ENCODE assay signal across 1 cellular context in the genomic region with DNA sequence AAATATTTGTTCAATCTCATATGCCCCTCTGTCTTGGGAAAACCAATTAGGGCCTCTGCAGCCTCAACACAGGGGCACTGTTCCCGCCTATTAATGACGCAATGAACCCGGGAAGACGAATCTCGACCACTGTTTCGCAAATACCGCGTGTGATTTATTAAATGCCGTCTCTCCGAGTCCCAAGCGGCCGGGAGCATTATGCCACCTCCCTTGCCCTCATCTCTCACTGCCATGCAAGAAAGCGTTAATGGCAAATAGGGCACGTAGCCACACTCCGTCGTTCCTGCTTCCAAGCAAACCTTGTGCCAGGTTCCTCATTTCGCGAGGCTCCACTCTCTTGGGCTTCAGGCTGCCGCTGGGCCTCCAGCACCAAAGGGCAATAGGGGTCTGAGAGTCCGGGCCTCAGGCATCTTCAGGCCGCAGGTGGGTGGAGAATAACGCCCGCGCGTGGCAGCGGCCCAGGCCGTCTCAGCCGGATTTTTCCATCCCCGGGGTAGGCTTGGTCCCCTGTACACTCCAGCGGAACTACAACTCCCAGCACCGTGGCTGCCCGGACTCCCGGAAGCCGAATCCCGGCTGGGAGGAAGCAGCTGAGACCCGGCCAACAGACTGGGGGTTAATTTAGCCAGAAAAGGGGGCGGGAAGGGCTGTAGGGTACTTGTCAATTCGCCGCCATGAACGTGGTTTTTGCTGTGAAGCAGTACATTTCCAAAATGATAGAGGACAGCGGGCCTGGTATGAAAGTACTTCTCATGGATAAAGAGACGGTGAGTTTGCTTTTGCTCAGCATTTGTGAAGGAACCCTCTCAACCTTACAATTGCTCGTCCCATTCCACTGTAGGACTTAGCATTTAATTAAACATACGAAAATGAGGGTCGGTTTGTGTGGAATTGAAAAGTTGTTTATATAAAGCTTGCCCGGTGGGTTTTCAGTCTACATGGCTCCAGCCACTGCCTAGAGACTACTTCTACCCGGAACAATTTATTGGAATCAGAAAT.
TF ChIP-seq lines count a peak whose summit lies in the region.

A gene with protein sequence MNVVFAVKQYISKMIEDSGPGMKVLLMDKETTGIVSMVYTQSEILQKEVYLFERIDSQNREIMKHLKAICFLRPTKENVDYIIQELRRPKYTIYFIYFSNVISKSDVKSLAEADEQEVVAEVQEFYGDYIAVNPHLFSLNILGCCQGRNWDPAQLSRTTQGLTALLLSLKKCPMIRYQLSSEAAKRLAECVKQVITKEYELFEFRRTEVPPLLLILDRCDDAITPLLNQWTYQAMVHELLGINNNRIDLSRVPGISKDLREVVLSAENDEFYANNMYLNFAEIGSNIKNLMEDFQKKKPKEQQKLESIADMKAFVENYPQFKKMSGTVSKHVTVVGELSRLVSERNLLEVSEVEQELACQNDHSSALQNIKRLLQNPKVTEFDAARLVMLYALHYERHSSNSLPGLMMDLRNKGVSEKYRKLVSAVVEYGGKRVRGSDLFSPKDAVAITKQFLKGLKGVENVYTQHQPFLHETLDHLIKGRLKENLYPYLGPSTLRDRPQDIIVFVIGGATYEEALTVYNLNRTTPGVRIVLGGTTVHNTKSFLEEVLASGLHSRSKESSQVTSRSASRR (plus strand): TSS at position 593 of the 999 bp plus-strand sequence. CDS start 82 bp downstream, at position 675.

TF ChIP-seq in HepG2, 621 proteins besides CTCF, POLR2A, EP300 and RAD21 (continued from another document and continues in another):
- TF ChIP-seq, protein P1, sequence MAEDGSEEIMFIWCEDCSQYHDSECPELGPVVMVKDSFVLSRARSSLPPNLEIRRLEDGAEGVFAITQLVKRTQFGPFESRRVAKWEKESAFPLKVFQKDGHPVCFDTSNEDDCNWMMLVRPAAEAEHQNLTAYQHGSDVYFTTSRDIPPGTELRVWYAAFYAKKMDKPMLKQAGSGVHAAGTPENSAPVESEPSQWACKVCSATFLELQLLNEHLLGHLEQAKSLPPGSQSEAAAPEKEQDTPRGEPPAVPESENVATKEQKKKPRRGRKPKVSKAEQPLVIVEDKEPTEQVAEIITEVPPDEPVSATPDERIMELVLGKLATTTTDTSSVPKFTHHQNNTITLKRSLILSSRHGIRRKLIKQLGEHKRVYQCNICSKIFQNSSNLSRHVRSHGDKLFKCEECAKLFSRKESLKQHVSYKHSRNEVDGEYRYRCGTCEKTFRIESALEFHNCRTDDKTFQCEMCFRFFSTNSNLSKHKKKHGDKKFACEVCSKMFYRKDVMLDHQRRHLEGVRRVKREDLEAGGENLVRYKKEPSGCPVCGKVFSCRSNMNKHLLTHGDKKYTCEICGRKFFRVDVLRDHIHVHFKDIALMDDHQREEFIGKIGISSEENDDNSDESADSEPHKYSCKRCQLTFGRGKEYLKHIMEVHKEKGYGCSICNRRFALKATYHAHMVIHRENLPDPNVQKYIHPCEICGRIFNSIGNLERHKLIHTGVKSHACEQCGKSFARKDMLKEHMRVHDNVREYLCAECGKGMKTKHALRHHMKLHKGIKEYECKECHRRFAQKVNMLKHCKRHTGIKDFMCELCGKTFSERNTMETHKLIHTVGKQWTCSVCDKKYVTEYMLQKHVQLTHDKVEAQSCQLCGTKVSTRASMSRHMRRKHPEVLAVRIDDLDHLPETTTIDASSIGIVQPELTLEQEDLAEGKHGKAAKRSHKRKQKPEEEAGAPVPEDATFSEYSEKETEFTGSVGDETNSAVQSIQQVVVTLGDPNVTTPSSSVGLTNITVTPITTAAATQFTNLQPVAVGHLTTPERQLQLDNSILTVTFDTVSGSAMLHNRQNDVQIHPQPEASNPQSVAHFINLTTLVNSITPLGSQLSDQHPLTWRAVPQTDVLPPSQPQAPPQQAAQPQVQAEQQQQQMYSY (CRISPR knock-in tag; IDR thresholded peaks at IDR 0.05): no peak
- peak; percentile 96 for TF ChIP-seq ZFY (CRISPR knock-in tag; IDR thresholded peaks at IDR 0.05)
- peak; percentile 82; the same call in 1 of the 2 replicates for TF ChIP-seq ZNF337 (CRISPR knock-in tag; IDR thresholded peaks at IDR 0.05; ENCODE audit: borderline replicate concordance, low read depth)
- TF ChIP-seq ZSCAN21 (CRISPR knock-in tag; IDR thresholded peaks at IDR 0.05; ENCODE audit: borderline replicate concordance): no peak
- TF ChIP-seq, protein P2, sequence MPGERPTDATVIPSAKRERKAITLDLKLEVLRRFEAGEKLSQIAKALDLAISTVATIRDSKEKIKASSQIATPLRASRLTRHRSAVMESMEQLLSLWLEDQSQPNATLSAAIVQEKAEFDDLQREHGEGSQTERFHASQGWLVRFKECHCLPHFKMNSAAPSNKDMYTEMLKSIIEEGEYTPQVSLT (CRISPR knock-in tag; IDR thresholded peaks at IDR 0.05; ENCODE audit: borderline replicate concordance, low read depth): no peak
- TF ChIP-seq GPN1 (CRISPR knock-in tag; IDR thresholded peaks at IDR 0.05; ENCODE audit: borderline replicate concordance): no peak
- TF ChIP-seq ZNF30 (CRISPR knock-in tag; IDR thresholded peaks at IDR 0.05): peak; percentile 27; the same call in 1 of the 2 replicates
- no peak for TF ChIP-seq SP140L (CRISPR knock-in tag; IDR thresholded peaks at IDR 0.05; ENCODE audit: borderline replicate concordance)
- TF ChIP-seq ZNF501 (CRISPR knock-in tag; IDR thresholded peaks at IDR 0.05): peak; percentile 98
- peak; percentile 36; the same call in 1 of the 2 replicates for TF ChIP-seq NCOR1 (IDR thresholded peaks at IDR 0.05; ENCODE audit: borderline replicate concordance, low read length)
- TF ChIP-seq, protein P3, sequence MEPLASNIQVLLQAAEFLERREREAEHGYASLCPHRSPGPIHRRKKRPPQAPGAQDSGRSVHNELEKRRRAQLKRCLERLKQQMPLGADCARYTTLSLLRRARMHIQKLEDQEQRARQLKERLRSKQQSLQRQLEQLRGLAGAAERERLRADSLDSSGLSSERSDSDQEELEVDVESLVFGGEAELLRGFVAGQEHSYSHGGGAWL (CRISPR knock-in tag; IDR thresholded peaks at IDR 0.05): peak; percentile 54; the same call in 1 of the 2 replicates
- TF ChIP-seq, protein P4, sequence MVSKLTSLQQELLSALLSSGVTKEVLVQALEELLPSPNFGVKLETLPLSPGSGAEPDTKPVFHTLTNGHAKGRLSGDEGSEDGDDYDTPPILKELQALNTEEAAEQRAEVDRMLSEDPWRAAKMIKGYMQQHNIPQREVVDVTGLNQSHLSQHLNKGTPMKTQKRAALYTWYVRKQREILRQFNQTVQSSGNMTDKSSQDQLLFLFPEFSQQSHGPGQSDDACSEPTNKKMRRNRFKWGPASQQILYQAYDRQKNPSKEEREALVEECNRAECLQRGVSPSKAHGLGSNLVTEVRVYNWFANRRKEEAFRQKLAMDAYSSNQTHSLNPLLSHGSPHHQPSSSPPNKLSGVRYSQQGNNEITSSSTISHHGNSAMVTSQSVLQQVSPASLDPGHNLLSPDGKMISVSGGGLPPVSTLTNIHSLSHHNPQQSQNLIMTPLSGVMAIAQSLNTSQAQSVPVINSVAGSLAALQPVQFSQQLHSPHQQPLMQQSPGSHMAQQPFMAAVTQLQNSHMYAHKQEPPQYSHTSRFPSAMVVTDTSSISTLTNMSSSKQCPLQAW (CRISPR knock-in tag; IDR thresholded peaks at IDR 0.05): peak; percentile 77; the same call in 1 of the 2 replicates
- TF ChIP-seq RBAK (CRISPR knock-in tag; IDR thresholded peaks at IDR 0.05): peak; percentile 46; the same call in 1 of the 2 replicates
- no peak for TF ChIP-seq ZNF556 (CRISPR knock-in tag; IDR thresholded peaks at IDR 0.05; ENCODE audit: borderline replicate concordance)
- peak; percentile 62; the same call in 1 of the 2 replicates for TF ChIP-seq ZNF777 (CRISPR knock-in tag; IDR thresholded peaks at IDR 0.05)
- TF ChIP-seq ZC3H13 (CRISPR knock-in tag; IDR thresholded peaks at IDR 0.05): no peak
- TF ChIP-seq ERF (CRISPR knock-in tag; IDR thresholded peaks at IDR 0.05): 0 out of 2 replicates have a peak, but pooled peaks have one; percentile 3
- TF ChIP-seq ZNF790 (CRISPR knock-in tag; IDR thresholded peaks at IDR 0.05; ENCODE audit: borderline replicate concordance): no peak
- TF ChIP-seq TCF12 (IDR thresholded peaks at IDR 0.05): no peak
- peak; percentile 82; the same call in 1 of the 2 replicates for TF ChIP-seq TCF12 (CRISPR knock-in tag; IDR thresholded peaks at IDR 0.05)
- peak; percentile 87; the same call in 1 of the 2 replicates for TF ChIP-seq ZMAT3 (CRISPR knock-in tag; conservative IDR thresholded peaks at IDR 0.05)
- no peak for TF ChIP-seq PHB2 (IDR thresholded peaks at IDR 0.05; ENCODE audit: partially characterized antibody)
- no peak for TF ChIP-seq RARA (CRISPR knock-in tag; IDR thresholded peaks at IDR 0.05)
- TF ChIP-seq, protein P5, sequence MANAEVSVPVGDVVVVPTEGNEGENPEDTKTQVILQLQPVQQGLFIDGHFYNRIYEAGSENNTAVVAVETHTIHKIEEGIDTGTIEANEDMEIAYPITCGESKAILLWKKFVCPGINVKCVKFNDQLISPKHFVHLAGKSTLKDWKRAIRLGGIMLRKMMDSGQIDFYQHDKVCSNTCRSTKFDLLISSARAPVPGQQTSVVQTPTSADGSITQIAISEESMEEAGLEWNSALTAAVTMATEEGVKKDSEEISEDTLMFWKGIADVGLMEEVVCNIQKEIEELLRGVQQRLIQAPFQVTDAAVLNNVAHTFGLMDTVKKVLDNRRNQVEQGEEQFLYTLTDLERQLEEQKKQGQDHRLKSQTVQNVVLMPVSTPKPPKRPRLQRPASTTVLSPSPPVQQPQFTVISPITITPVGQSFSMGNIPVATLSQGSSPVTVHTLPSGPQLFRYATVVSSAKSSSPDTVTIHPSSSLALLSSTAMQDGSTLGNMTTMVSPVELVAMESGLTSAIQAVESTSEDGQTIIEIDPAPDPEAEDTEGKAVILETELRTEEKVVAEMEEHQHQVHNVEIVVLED (CRISPR knock-in tag; IDR thresholded peaks at IDR 0.05; ENCODE audit: borderline replicate concordance): peak; percentile 70; the same call in 1 of the 2 replicates
- TF ChIP-seq, protein P6, sequence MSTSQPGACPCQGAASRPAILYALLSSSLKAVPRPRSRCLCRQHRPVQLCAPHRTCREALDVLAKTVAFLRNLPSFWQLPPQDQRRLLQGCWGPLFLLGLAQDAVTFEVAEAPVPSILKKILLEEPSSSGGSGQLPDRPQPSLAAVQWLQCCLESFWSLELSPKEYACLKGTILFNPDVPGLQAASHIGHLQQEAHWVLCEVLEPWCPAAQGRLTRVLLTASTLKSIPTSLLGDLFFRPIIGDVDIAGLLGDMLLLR (CRISPR knock-in tag; IDR thresholded peaks at IDR 0.05): peak; percentile 80
- no peak for TF ChIP-seq ZNF256 (CRISPR knock-in tag; conservative IDR thresholded peaks at IDR 0.05)
- TF ChIP-seq ZBTB20 (CRISPR knock-in tag; IDR thresholded peaks at IDR 0.05; ENCODE audit: borderline replicate concordance, low read depth): peak; percentile 76
- TF ChIP-seq, protein P7, sequence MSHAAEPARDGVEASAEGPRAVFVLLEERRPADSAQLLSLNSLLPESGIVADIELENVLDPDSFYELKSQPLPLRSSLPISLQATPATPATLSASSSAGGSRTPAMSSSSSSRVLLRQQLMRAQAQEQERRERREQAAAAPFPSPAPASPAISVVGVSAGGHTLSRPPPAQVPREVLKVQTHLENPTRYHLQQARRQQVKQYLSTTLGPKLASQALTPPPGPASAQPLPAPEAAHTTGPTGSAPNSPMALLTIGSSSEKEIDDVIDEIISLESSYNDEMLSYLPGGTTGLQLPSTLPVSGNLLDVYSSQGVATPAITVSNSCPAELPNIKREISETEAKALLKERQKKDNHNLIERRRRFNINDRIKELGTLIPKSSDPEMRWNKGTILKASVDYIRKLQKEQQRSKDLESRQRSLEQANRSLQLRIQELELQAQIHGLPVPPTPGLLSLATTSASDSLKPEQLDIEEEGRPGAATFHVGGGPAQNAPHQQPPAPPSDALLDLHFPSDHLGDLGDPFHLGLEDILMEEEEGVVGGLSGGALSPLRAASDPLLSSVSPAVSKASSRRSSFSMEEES (CRISPR knock-in tag; IDR thresholded peaks at IDR 0.05): no peak; the same call in 1 of the 2 replicates
- peak; percentile 66 for TF ChIP-seq CREM (IDR thresholded peaks at IDR 0.05)
- no peak for TF ChIP-seq CREM (CRISPR knock-in tag; IDR thresholded peaks at IDR 0.05)
- TF ChIP-seq ZNF772 (CRISPR knock-in tag; IDR thresholded peaks at IDR 0.05): no peak
- peak in 1 of 2 experiments; percentile 37; a peak in 1 of 4 replicates for TF ChIP-seq KLF16 (CRISPR knock-in tag; IDR thresholded peaks at IDR 0.05)
- TF ChIP-seq ZSCAN29 (CRISPR knock-in tag; conservative IDR thresholded peaks at IDR 0.05): 0 out of 2 replicates have a peak, but pooled peaks have one; percentile 54
- peak; percentile 42; the same call in 1 of the 2 replicates for TF ChIP-seq RFXAP (CRISPR knock-in tag; IDR thresholded peaks at IDR 0.05; ENCODE audit: borderline replicate concordance)
- peak; percentile 84 for TF ChIP-seq RBFOX2 (IDR thresholded peaks at IDR 0.05; ENCODE audit: low read depth, low read length)
- no peak for TF ChIP-seq DPF2 (CRISPR knock-in tag; IDR thresholded peaks at IDR 0.05; ENCODE audit: borderline replicate concordance, low read depth)
- TF ChIP-seq NCOA2 (CRISPR knock-in tag; IDR thresholded peaks at IDR 0.05): peak; percentile 36; the same call in 1 of the 2 replicates
- TF ChIP-seq, protein P8, sequence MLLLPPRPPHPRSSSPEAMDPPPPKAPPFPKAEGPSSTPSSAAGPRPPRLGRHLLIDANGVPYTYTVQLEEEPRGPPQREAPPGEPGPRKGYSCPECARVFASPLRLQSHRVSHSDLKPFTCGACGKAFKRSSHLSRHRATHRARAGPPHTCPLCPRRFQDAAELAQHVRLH (CRISPR knock-in tag; IDR thresholded peaks at IDR 0.05; ENCODE audit: borderline replicate concordance, low read depth): peak; percentile 43; the same call in 1 of the 2 replicates
- TF ChIP-seq NAIF1 (CRISPR knock-in tag; IDR thresholded peaks at IDR 0.05; ENCODE audit: borderline replicate concordance): peak; percentile 56; the same call in 1 of the 2 replicates
- TF ChIP-seq, protein P9, sequence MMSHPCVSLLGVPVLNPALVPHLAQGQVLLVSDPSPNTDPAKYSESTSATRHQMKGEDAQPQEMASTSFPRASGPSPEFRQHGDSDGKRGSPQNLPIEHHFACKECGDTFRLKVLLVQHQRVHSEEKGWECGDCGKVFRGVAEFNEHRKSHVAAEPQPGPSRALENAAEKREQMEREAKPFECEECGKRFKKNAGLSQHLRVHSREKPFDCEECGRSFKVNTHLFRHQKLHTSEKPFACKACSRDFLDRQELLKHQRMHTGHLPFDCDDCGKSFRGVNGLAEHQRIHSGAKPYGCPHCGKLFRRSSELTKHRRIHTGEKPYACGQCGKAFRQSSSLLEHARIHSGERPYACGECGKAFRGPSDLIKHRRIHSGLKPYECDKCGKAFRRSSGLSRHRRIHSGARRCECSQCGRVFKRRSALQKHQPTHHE (CRISPR knock-in tag; IDR thresholded peaks at IDR 0.05; ENCODE audit: borderline replicate concordance): peak; percentile 92; the same call in 1 of the 2 replicates
- no peak for TF ChIP-seq ZNF562 (CRISPR knock-in tag; IDR thresholded peaks at IDR 0.05; ENCODE audit: borderline replicate concordance)
- no peak for TF ChIP-seq ZNF484 (CRISPR knock-in tag; IDR thresholded peaks at IDR 0.05; ENCODE audit: borderline replicate concordance, low read depth)
- TF ChIP-seq ARHGAP35 (CRISPR knock-in tag; IDR thresholded peaks at IDR 0.05; ENCODE audit: borderline replicate concordance): 0 out of 2 replicates have a peak, but pooled peaks have one; percentile 36
- no peak for TF ChIP-seq IKZF1 (IDR thresholded peaks at IDR 0.05)
